ENCODE assay signal across 2 cellular contexts in genomic region chr5:172886396-172886932, GRCh38.
A peak's percentile ranks its signal among the peaks of the same experiment; 100 is the strongest.
TF ChIP-seq lines count a peak whose summit lies in the region.

No MANE protein-coding gene starts in this region.

TF ChIP-seq in K562, 482 proteins besides CTCF, POLR2A, EP300 and RAD21:
- TF ChIP-seq RBM25 (IDR thresholded peaks at IDR 0.05; ENCODE audit: low read depth, low read length, severe bottlenecking) (peak; percentile 66), ZNF354B (CRISPR knock-in tag; IDR thresholded peaks at IDR 0.05) (no peak)

TF ChIP-seq in HepG2, 621 proteins besides CTCF, POLR2A, EP300 and RAD21:
- TF ChIP-seq ZNF629 (CRISPR knock-in tag; conservative IDR thresholded peaks at IDR 0.05): peak; percentile 55
- no peak for TF ChIP-seq ZUFSP (CRISPR knock-in tag; IDR thresholded peaks at IDR 0.05; ENCODE audit: borderline replicate concordance)
- TF ChIP-seq ZBTB33 (CRISPR knock-in tag; IDR thresholded peaks at IDR 0.05): peak; percentile 13; the same call in 1 of the 2 replicates
- peak; percentile 34; the same call in 1 of the 2 replicates for TF ChIP-seq ARID4A (CRISPR knock-in tag; IDR thresholded peaks at IDR 0.05; ENCODE audit: borderline replicate concordance)
- TF ChIP-seq MTF2 (CRISPR knock-in tag; IDR thresholded peaks at IDR 0.05; ENCODE audit: borderline replicate concordance): 0 out of 2 replicates have a peak, but pooled peaks have one; percentile 47
